8 cellular contexts compared by ENCODE assay signal in genomic region chr6:39228992-39229767, GRCh38. TPM values are rescaled to one million over a fixed set of nuclear protein-coding genes. Genes with fewer than 3 reads are reported as not detected.
DNase-seq lines count a peak whose midpoint lies in the region; ATAC-seq, FAIRE-seq and TF ChIP-seq lines count a peak whose summit lies in the region.

Gene KCNK5 (minus strand): TSS chr6:39229475. CDS start chr6:39229111, 364 bp downstream.

- peak; percentile 61 for TF ChIP-seq CTCF in left ventricle myocardium inferior (IDR thresholded peaks at IDR 0.05; ENCODE audit: borderline replicate concordance)

- H3K27me3 ChIP-seq in HUES64 (ENCODE audit: insufficient read depth, low read length) = peaks cover 17% of the 10 kb centered on the region; the same call in 1 of the 2 replicates
- H3K27me3 ChIP-seq in left ventricle myocardium inferior (ENCODE audit: low read depth) = peaks cover 69% of the 10 kb centered on the region

- H3K9me3 ChIP-seq in HUES64 (ENCODE audit: insufficient read depth, low read depth, low read length) = no peaks in the 10 kb centered on the region
- no peaks in the 10 kb centered on the region for H3K9me3 ChIP-seq in left ventricle myocardium inferior (replicated peaks)

- H3K4me1 ChIP-seq in HUES64 (ENCODE audit: insufficient read depth, low read length) (peaks cover 65% of the 10 kb centered on the region), left ventricle myocardium inferior (peaks cover 17% of the 10 kb centered on the region)

- H3K9ac ChIP-seq in HUES64 (ENCODE audit: low read depth, low read length) = peak within 1 kb of the TSS; percentile 81

- no peak for FAIRE-seq in urothelium cell line (lab: Jason Lieb, UNC)

- peak; percentile 76 for DNase-seq in AG20443 (ENCODE audit: low spot score)
- DNase-seq in SK-MEL-5 (ENCODE audit: low read depth, low spot score) = peak; percentile 73
- DNase-seq in activated naive CD4-positive, alpha-beta T cell treated with anti-CD3 and anti-CD28 coated beads, Interleukin-2, amount 50 U/mL, for 16 hours = peak; percentile 86
- peak; percentile 64 for DNase-seq in left ventricle myocardium inferior
- DNase-seq in putamen (ENCODE audit: low spot score) = peak; percentile 24
- DNase-seq in urothelium cell line (ENCODE audit: low spot score) = peak; percentile 95

- in situ Hi-C loops in SK-MEL-5 (cut with HindIII; ENCODE audit: low pct_unique_long_range_greater_than_20kb, low sequenced_read_pairs) = no loop called here

- ATAC-seq in GM19351 (IDR thresholded peaks at IDR 0.05; ENCODE audit: unreplicated experiment) = peak; percentile 86

- peaks cover 6% of the 10 kb centered on the region; the same call in 1 of the 2 replicates for H3K36me3 ChIP-seq in HUES64 (ENCODE audit: insufficient read depth, low read length)
- H3K36me3 ChIP-seq in left ventricle myocardium inferior = no peaks in the 10 kb centered on the region

- H3K4me3 ChIP-seq in HUES64 (ENCODE audit: low read length) (peak within 1 kb of the TSS; percentile 69), left ventricle myocardium inferior (peak within 1 kb of the TSS; percentile 67)

- H3K27ac ChIP-seq in HUES64 (ENCODE audit: low read depth, low read length) = peak within 1 kb of the TSS; percentile 59; the same call in 1 of the 2 replicates
- no peak within 1 kb of the TSS for H3K27ac ChIP-seq in left ventricle myocardium inferior (replicated peaks)

- intact Hi-C loops in left ventricle myocardium inferior (cut with micrococcal nuclease) = no loop called here

- WGBS in HUES64 = 1% methylated on average over 73 of the region's 73 CpGs

RNA-seq across cellular contexts. Expression of gene KCNK5, which starts in this region (rescaled TPM):
- 19.2 TPM for polyA plus RNA-seq in HUES64 (2013, experiment 1 of 2)
- 20.2 TPM for polyA plus RNA-seq in HUES64 (2013, experiment 2 of 2)
- 0.32 and 0.79 TPM in 2 replicates for total RNA-seq in SK-MEL-5 (2014; rRNA removed; shearing (Covaris generic))
- polyA plus RNA-seq in SK-MEL-5 (2015; cell fraction: cytosol; rRNA removed) = 1.2 and 1.4 TPM in 2 replicates
- polyA plus RNA-seq in SK-MEL-5 (2015; cell fraction: nucleus; rRNA removed) = 0.39 and 2.0 TPM in 2 replicates
- total RNA-seq in left ventricle myocardium inferior = 0.47 TPM

Comparison
In these comparisons a context has a peak if more than half of its experiments do, and no peak if none do; other contexts are left out.
1. Peak in DNase-seq and H3K4me3 ChIP-seq in left ventricle myocardium inferior; RNA of the gene not detected or under 1 TPM.
2. DNase-seq: peak in every context shown above with its lines; median percentile 95 in urothelium cell line; 86 in activated naive CD4-positive, alpha-beta T cell treated with anti-CD3 and anti-CD28 coated beads, Interleukin-2, amount 50 U/mL, for 16 hours; 76 in AG20443; 73 in SK-MEL-5; 64 in left ventricle myocardium inferior; 24 in putamen.